20 cellular contexts compared by ENCODE assay signal in genomic region chr7:47283497-47284131, GRCh38.
DNase-seq lines count a peak whose midpoint lies in the region; ATAC-seq, FAIRE-seq and TF ChIP-seq lines count a peak whose summit lies in the region.
"Had no signal": no experiment of that assay in that cellular context is flagged by ENCODE, and none has a peak within 500 bp of the region (broad histone marks: within the 10 kb centered on the region; RNA-seq: fewer than 3 reads in every experiment).

No MANE protein-coding gene starts in this region.

- peaks cover 5 to 17% of the 10 kb centered on the region in 2 experiments; a peak in 3 of 4 replicates for H3K4me1 ChIP-seq in HCT116 (ENCODE audit: control insufficient read depth in 1 of 2, insufficient read depth in 2 of 2, low read length in 2 of 2)
- H3K4me1 ChIP-seq: psoas muscle had no signal

- RAD21 ChIA-PET in HCT116 (lab: Charles Lee; ENCODE audit: low non-redundant PET in 1 of 2, low total read pairs in 2 of 2, uncharacterized antibody in 2 of 2, unreplicated experiment in 2 of 2), result no interaction called here

- peak; percentile 74 for FAIRE-seq in urothelium cell line (lab: Jason Lieb, UNC)
- FAIRE-seq: G401.6, GM19239 had no signal

- ATAC-seq in HCT116, result peak; percentile 97
- ATAC-seq in left colon, result peak; percentile 97
- no peak for ATAC-seq in GM21786 (IDR thresholded peaks at IDR 0.05; ENCODE audit: unreplicated experiment)
- ATAC-seq: GM23338, psoas muscle, T-cell had no signal

- no peak overlapping the region for H2AFZ ChIP-seq in HCT116 (ENCODE audit: low read depth, low read length, poor library complexity, severe bottlenecking)
- H2AFZ ChIP-seq: GM23338, PC-9 had no signal

- TF ChIP-seq CTCF in HCT116 (IDR thresholded peaks at IDR 0.05 in 2 of 3, conservative IDR thresholded peaks at IDR 0.05 in 1 of 3; ENCODE audit: borderline replicate concordance in 1 of 3, insufficient read depth in 1 of 3, low read depth in 2 of 3, low read length in 2 of 3), result 0 out of 6 replicates have a peak, but pooled peaks of 1 of the 3 experiments have one; percentile 1
- no peak for TF ChIP-seq CTCF in RWPE1 (conservative IDR thresholded peaks at IDR 0.05; ENCODE audit: low read depth)

- TF ChIP-seq POLR2A in HCT116 (IDR thresholded peaks at IDR 0.05; ENCODE audit: borderline replicate concordance, extremely low read depth, insufficient read depth, insufficient read length), result no peak

- CTCF ChIA-PET in HCT116 (lab: Charles Lee), result no interaction called here
- CTCF ChIA-PET in RWPE1 (lab: Yijun Ruan, JAX), result no interaction called here

- H3K79me2 ChIP-seq in HCT116 (ENCODE audit: insufficient read depth, low read length), result no peaks in the 10 kb centered on the region

- intact Hi-C loops in HCT116 (cut with micrococcal nuclease), result no loop called here
- intact Hi-C loops in left colon (cut with DNase I, micrococcal nuclease), result no loop called here

- POLR2A ChIA-PET in HCT116 (lab: Charles Lee), result no interaction called here
- POLR2A ChIA-PET in RWPE1 (lab: Yijun Ruan, JAX; ENCODE audit: low non-redundant PET), result no interaction called here

- peak overlapping the region; percentile 28; the same call in 1 of the 2 replicates for H3K4me2 ChIP-seq in HCT116 (ENCODE audit: low read length)
- H3K4me2 ChIP-seq: GM23338, PC-9 had no signal

- H3K36me3 ChIP-seq in HCT116 (ENCODE audit: control insufficient read depth in 1 of 2, insufficient read depth in 2 of 2, low read length in 2 of 2), result no peaks in the 10 kb centered on the region

- no peaks in the 10 kb centered on the region for H3K9me3 ChIP-seq in HCT116 (ENCODE audit: control insufficient read depth in 1 of 2, insufficient read depth in 1 of 2, low read depth in 1 of 2, low read length in 2 of 2)
- H3K9me3 ChIP-seq: psoas muscle, thoracic aorta had no signal

- no peaks in the 10 kb centered on the region for H3K27me3 ChIP-seq in HCT116 (ENCODE audit: insufficient read depth, low read length)

- no peak overlapping the region for H3K4me3 ChIP-seq in HCT116 (replicated peaks in 1 of 2; ENCODE audit: low read depth in 1 of 2, low read length in 2 of 2)
- H3K4me3 ChIP-seq: GM23338, PC-9, psoas muscle, thoracic aorta had no signal

- no peaks in the 10 kb centered on the region for H4K20me1 ChIP-seq in HCT116 (ENCODE audit: insufficient read depth)

- DNase-seq in HCT116 (ENCODE audit: low read depth, low spot score), result peak; percentile 56
- peak; percentile 71 for DNase-seq in RWPE1 (ENCODE audit: low spot score)
- peak; percentile 85 to 88 for DNase-seq in left colon
- no peak for DNase-seq in urothelium cell line (ENCODE audit: low spot score)
- no peak for DNase-seq in T-helper 9 cell
- no peak for DNase-seq in activated CD4-positive, alpha-beta T cell treated with anti-CD3 and anti-CD28 coated beads for 4 hours
- DNase-seq: activated CD4-positive, alpha-beta T cell treated with anti-CD3 and anti-CD28 coated beads for 1 hour; activated CD8-positive, alpha-beta memory T cell treated with anti-CD3 and anti-CD28 coated beads, Interleukin-2, amount 50 U/mL, for 48 hours; activated naive CD4-positive, alpha-beta T cell treated with anti-CD3 and anti-CD28 coated beads, Interleukin-2, amount 50 U/mL, for 16 hours; immature natural killer cell; NCI-H526; psoas muscle; stimulated activated CD4-positive, alpha-beta T cell treated with anti-CD3 and anti-CD28 coated beads, Interleukin-1b, Interleukin-23, amount 100 ng/mL, for 48 hours; T-cell had no signal

- no peak overlapping the region for H3K9ac ChIP-seq in HCT116 (ENCODE audit: low read length)

- TF ChIP-seq RAD21 in HCT116 (IDR thresholded peaks at IDR 0.05; ENCODE audit: low read depth), result no peak

- H3K27ac ChIP-seq in HCT116 (ENCODE audit: low read depth, low read length), result no peak overlapping the region
- peak overlapping the region; percentile 27 for H3K27ac ChIP-seq in RWPE1
- H3K27ac ChIP-seq: PC-9, psoas muscle, thoracic aorta had no signal

- BruUV-seq in HCT116 (replicated peaks; lab: Mats Ljungman, UMichigan), result no TSS peak

- H3K9me2 ChIP-seq in HCT116 (ENCODE audit: insufficient read depth), result no peaks in the 10 kb centered on the region

TF ChIP-seq in HCT116, 20 proteins besides CTCF, POLR2A, EP300 and RAD21:
- 0 out of 2 replicates have a peak, but pooled peaks have one; percentile 55 for TF ChIP-seq SP1 (IDR thresholded peaks at IDR 0.05; ENCODE audit: low read depth)
- TF ChIP-seq CEBPB (IDR thresholded peaks at IDR 0.05; ENCODE audit: low read depth), result no peak
- peak; percentile 58; the same call in 1 of the 2 replicates for TF ChIP-seq JUND (IDR thresholded peaks at IDR 0.05)
- TF ChIP-seq ATF3 (IDR thresholded peaks at IDR 0.05), result no peak
- no peak for TF ChIP-seq ZNF274 (IDR thresholded peaks at IDR 0.05; ENCODE audit: low read depth, low read length)
- TF ChIP-seq YY1 (IDR thresholded peaks at IDR 0.05; ENCODE audit: extremely low read depth, insufficient replicate concordance, low read depth, low read length), result no peak
- TF ChIP-seq FOSL1 (IDR thresholded peaks at IDR 0.05; ENCODE audit: low read depth), result peak; percentile 73
- TF ChIP-seq EGR1 (IDR thresholded peaks at IDR 0.05; ENCODE audit: low read depth), result no peak
- no peak for TF ChIP-seq ELF1 (IDR thresholded peaks at IDR 0.05; ENCODE audit: borderline replicate concordance, low read depth)
- TF ChIP-seq CBX3 (IDR thresholded peaks at IDR 0.05; ENCODE audit: low read depth), result peak; percentile 59; the same call in 1 of the 2 replicates
- no peak for TF ChIP-seq POLR2AphosphoS5 (IDR thresholded peaks at IDR 0.05; ENCODE audit: low read depth, low read length)
- TF ChIP-seq SRF (IDR thresholded peaks at IDR 0.05; ENCODE audit: low read depth), result no peak
- no peak for TF ChIP-seq REST (IDR thresholded peaks at IDR 0.05; ENCODE audit: low read depth)
- TF ChIP-seq ZFX (IDR thresholded peaks at IDR 0.05), result no peak
- TF ChIP-seq MAX (IDR thresholded peaks at IDR 0.05), result peak; percentile 32; the same call in 1 of the 2 replicates
- TF ChIP-seq EZH2phosphoT487 (IDR thresholded peaks at IDR 0.05; ENCODE audit: borderline replicate concordance), result no peak
- TF ChIP-seq SIN3A (IDR thresholded peaks at IDR 0.05; ENCODE audit: low read depth), result peak; percentile 40; the same call in 1 of the 2 replicates
- TF ChIP-seq TCF7L2 (IDR thresholded peaks at IDR 0.05; ENCODE audit: borderline replicate concordance, extremely low read depth, insufficient read depth, insufficient read length), result no peak
- TF ChIP-seq ZBTB33 (IDR thresholded peaks at IDR 0.05; ENCODE audit: extremely low read depth, insufficient replicate concordance, low read length), result no peak
- TF ChIP-seq EZH2 (IDR thresholded peaks at IDR 0.05), result no peak

Comparison
In these comparisons a context has a peak if more than half of its experiments do, and no peak if none do; other contexts are left out.
1. DNase-seq: peak in HCT116 (single experiment), RWPE1 (single experiment) and left colon (2 of 2); none in urothelium cell line (single experiment), T-helper 9 cell (single experiment) and activated CD4-positive, alpha-beta T cell treated with anti-CD3 and anti-CD28 coated beads for 4 hours (0 of 2).